In the genomic region with DNA sequence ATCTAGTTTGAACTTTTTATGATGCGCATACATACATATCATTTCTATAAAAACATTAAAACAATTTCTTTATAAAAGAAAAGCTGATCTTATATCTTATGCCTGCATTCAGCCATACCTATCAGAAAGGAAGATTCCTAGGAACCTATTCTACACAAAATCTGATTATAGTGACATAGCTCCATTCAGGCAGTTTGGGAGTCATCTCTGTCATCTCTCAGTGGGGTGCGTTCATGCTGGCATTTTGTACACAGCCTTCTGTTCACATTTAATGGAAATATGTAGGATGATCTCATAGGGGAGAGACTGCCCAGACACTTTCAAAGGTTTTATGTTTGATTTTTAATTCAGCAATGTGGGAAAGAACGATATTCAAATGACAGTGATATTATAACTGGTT, we compare ENCODE assay signal across 20 cellular contexts.
"Had no signal": no experiment of that assay in that cellular context is flagged by ENCODE, and none has a peak within 500 bp of the region (broad histone marks: within the 10 kb centered on the region; RNA-seq: fewer than 3 reads in every experiment).

No MANE protein-coding gene starts in this region.

- DNase-seq: Karpas-422, KBM-7, MG63, NCI-H1092, NCI-H1105 treated with DMSO at 0.1 percent for 48 hours, NCI-H1417 treated with DMSO at 0.1 percent for 48 hours, NCI-H146, NCI-H1694 treated with DMSO at 0.1 percent for 48 hours, NCI-H1930, NCI-H2081, NCI-H2107, NCI-H2227 treated with DMSO at 0.1 percent for 48 hours, NCI-H524, NCI-H526 treated with DMSO at 0.1 percent for 48 hours, NCI-H774, Right ventricle myocardium superior, RPMI8226, SIG-M5 had no signal

- H3K36me3 ChIP-seq: MG63, SJSA1 had no signal

- H3K27ac ChIP-seq: SJSA1, SK-N-MC had no signal

- H3K4me1 ChIP-seq: SJSA1 had no signal

- H3K9me3 ChIP-seq: MG63, SJSA1 had no signal

- H3K27me3 ChIP-seq: MG63, SJSA1 had no signal

- H3K4me3 ChIP-seq: MG63, SJSA1, SK-N-MC had no signal
